Comparison of ENCODE assay signal across 23 cellular contexts in the genomic region with DNA sequence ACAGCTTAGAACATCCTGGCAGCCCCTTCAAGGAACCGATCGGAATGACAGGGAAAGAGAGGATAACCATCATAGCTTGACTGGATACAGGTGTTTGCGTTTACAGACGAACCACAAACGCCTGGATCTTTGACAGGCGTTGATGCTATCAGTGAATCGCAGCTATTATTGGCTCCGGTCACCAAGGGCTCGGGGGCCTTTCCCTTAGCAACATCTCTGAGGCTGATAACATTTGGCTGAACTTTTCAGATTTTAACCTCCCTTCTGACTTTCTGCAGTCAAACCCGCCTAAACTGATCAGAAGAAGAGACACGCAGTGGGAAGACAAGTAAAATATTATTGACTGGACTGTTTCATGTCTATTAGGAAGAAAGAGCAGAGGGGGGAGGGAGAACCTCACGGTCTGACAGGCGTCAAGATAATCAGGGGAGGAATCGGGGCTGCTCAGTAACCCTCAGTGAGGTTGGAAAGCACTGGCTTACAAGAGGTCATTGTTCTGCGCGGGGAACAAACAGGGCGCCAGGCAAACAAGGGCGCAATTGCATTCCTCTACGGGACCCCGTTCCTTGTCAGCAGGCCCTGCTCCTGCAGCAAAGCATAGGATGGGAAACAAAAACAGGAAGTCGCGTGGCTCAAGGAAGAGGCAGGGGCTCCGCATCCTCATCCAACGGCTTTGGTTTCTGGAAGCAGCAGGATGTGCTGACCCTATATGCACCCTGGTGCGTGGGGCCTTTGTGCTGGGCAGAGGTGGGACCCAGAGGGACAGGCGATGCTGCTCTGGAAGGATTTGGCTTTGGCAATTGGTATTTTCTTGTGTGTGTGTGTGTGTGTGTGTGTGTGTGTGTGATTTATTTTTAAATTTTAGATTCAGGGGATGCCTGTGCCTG.
"Had no signal": no experiment of that assay in that cellular context is flagged by ENCODE, and none has a peak within 500 bp of the region (broad histone marks: within the 10 kb centered on the region; RNA-seq: fewer than 3 reads in every experiment).

No MANE protein-coding gene starts in this region.

- H3K27ac Mint-ChIP-seq: activated naive CD4-positive, alpha-beta T cell treated with anti-CD3 and anti-CD28 coated beads for 36 hours; activated naive CD8-positive, alpha-beta T cell treated with anti-CD3 and anti-CD28 coated beads, Interleukin-2, amount 50 U/mL, for 24 hours; natural killer cell treated with Interleukin-12 subunit alpha and Interleukin-12 subunit beta and Interleukin-15 and Interleukin-18, amount 100 ng/mL, for 72 hours; stimulated activated effector memory CD8-positive, alpha-beta T cell treated with anti-CD3 and anti-CD28 coated beads, Interleukin-12 subunit alpha, Interleukin-12 subunit beta, amount 100 ng/mL, for 72 hours; T-helper 1 cell treated with Interleukin-12 subunit alpha and Interleukin-12 subunit beta and Interleukin-4 antibody, amounts not matched to agents 30 μg/mL and 1 μg/mL, for 36 hours had no signal

- ATAC-seq: activated naive CD8-positive, alpha-beta T cell treated with anti-CD3 and anti-CD28 coated beads, Interleukin-2, amount 50 U/mL, for 24 hours; activated T-cell treated with anti-CD3 and anti-CD28 coated beads, Interleukin-2, amount 50 U/mL, for 4 hours; esophagus mucosa; gastrocnemius medialis; heart right ventricle; natural killer cell treated with Interleukin-12 subunit alpha and Interleukin-12 subunit beta and Interleukin-15 and Interleukin-18, amount 100 ng/mL, for 72 hours; stimulated activated effector memory CD8-positive, alpha-beta T cell treated with anti-CD3 and anti-CD28 coated beads, Interleukin-12 subunit alpha, Interleukin-12 subunit beta, amount 100 ng/mL, for 72 hours had no signal

- H3K4me1 Mint-ChIP-seq: activated naive CD8-positive, alpha-beta T cell treated with anti-CD3 and anti-CD28 coated beads, Interleukin-2, amount 50 U/mL, for 24 hours; central memory CD8-positive, alpha-beta T cell; stimulated activated effector memory CD8-positive, alpha-beta T cell treated with anti-CD3 and anti-CD28 coated beads, Interleukin-12 subunit alpha, Interleukin-12 subunit beta, amount 100 ng/mL, for 72 hours had no signal

- H3K9me3 ChIP-seq: colonic mucosa, gastrocnemius medialis, sigmoid colon, testis had no signal

- H3K27me3 ChIP-seq: colonic mucosa, gastrocnemius medialis, sigmoid colon, testis had no signal

- H3K9me3 Mint-ChIP-seq: natural killer cell treated with Interleukin-12 subunit alpha and Interleukin-12 subunit beta and Interleukin-15 and Interleukin-18, amount 100 ng/mL, for 72 hours had no signal

- DNase-seq: activated CD4-positive, alpha-beta T cell treated with anti-CD3 and anti-CD28 coated beads, Interleukin-2, amount 50 U/mL, for 1 hour; activated CD4-positive, CD25-positive, alpha-beta regulatory T cell treated with anti-CD3 and anti-CD28 coated beads, Interleukin-2, amount 50 U/mL, for 72 hours; activated CD8-positive, alpha-beta memory T cell treated with anti-CD3 and anti-CD28 coated beads, Interleukin-2, amount 50 U/mL, for 4 hours; activated naive CD4-positive, alpha-beta T cell treated with anti-CD3 and anti-CD28 coated beads for 36 hours; activated naive CD8-positive, alpha-beta T cell treated with anti-CD3 and anti-CD28 coated beads, Interleukin-2, amount 50 U/mL, for 24 hours; activated T-cell treated with anti-CD3 and anti-CD28 coated beads, Interleukin-2, amount 50 U/mL, for 4 hours; anterior cingulate cortex; colonic mucosa; gastrocnemius medialis; heart right ventricle; mesendoderm; sigmoid colon; stimulated activated CD4-positive, alpha-beta T cell treated with anti-CD3 and anti-CD28 coated beads, Interleukin-4, amount 100 ng/mL, for 24 hours; stomach; testis had no signal

- H3K4me1 ChIP-seq: colonic mucosa, gastrocnemius medialis, heart right ventricle, stomach had no signal

- H3K27me3 Mint-ChIP-seq: activated naive CD8-positive, alpha-beta T cell treated with anti-CD3 and anti-CD28 coated beads, Interleukin-2, amount 50 U/mL, for 24 hours; central memory CD8-positive, alpha-beta T cell had no signal

- H3K4me3 Mint-ChIP-seq: activated naive CD4-positive, alpha-beta T cell treated with anti-CD3 and anti-CD28 coated beads for 36 hours; activated naive CD8-positive, alpha-beta T cell treated with anti-CD3 and anti-CD28 coated beads, Interleukin-2, amount 50 U/mL, for 24 hours; activated T-cell treated with anti-CD3 and anti-CD28 coated beads, Interleukin-2, amount 50 U/mL, for 4 hours; brain; central memory CD8-positive, alpha-beta T cell; natural killer cell treated with Interleukin-12 subunit alpha and Interleukin-12 subunit beta and Interleukin-15 and Interleukin-18, amount 100 ng/mL, for 72 hours; stimulated activated effector memory CD8-positive, alpha-beta T cell treated with anti-CD3 and anti-CD28 coated beads, Interleukin-12 subunit alpha, Interleukin-12 subunit beta, amount 100 ng/mL, for 72 hours; T-helper 1 cell treated with Interleukin-12 subunit alpha and Interleukin-12 subunit beta and Interleukin-4 antibody, amounts not matched to agents 30 μg/mL and 1 μg/mL, for 36 hours had no signal

- H3K27ac ChIP-seq: colonic mucosa, gastrocnemius medialis, heart right ventricle, sigmoid colon, stomach, testis, VCaP had no signal

- H3K36me3 ChIP-seq: colonic mucosa, gastrocnemius medialis, heart right ventricle, sigmoid colon, stomach had no signal

- H3K4me3 ChIP-seq: colonic mucosa, gastrocnemius medialis, heart right ventricle, sigmoid colon, stomach, testis had no signal

- FAIRE-seq: endometrium had no signal

- H3K36me3 Mint-ChIP-seq: brain; natural killer cell treated with Interleukin-12 subunit alpha and Interleukin-12 subunit beta and Interleukin-15 and Interleukin-18, amount 100 ng/mL, for 72 hours; stimulated activated effector memory CD8-positive, alpha-beta T cell treated with anti-CD3 and anti-CD28 coated beads, Interleukin-12 subunit alpha, Interleukin-12 subunit beta, amount 100 ng/mL, for 72 hours had no signal
